Comparison of ENCODE assay signal across 19 cellular contexts in genomic region chr17:8480011-8480976, GRCh38. TPM values are rescaled to one million over a fixed set of nuclear protein-coding genes. Genes with fewer than 3 reads are reported as not detected.
DNase-seq lines count a peak whose midpoint lies in the region; ATAC-seq and TF ChIP-seq lines count a peak whose summit lies in the region.
"Had no signal": no experiment of that assay in that cellular context is flagged by ENCODE, and none has a peak within 500 bp of the region (broad histone marks: within the 10 kb centered on the region; RNA-seq: fewer than 3 reads in every experiment).

No MANE protein-coding gene starts in this region.

- no peak for TF ChIP-seq CTCF in left ventricle myocardium inferior (IDR thresholded peaks at IDR 0.05; ENCODE audit: borderline replicate concordance)

- H3K4me1 ChIP-seq in left ventricle myocardium inferior: peaks cover 11% of the 10 kb centered on the region
- H3K4me1 ChIP-seq: parathyroid adenoma had no signal

- H3K9me3 Mint-ChIP-seq in T-helper 2 cell treated with Interferon-gamma antibody and Interleukin-4, amounts not matched to agents 5 μg/mL and 100 μg/mL, for 36 hours: peaks cover 12% of the 10 kb centered on the region

- H3K9me3 ChIP-seq in left ventricle myocardium inferior (replicated peaks): peaks cover 7% of the 10 kb centered on the region

- no peaks in the 10 kb centered on the region for H3K4me1 Mint-ChIP-seq in T-helper 2 cell treated with Interferon-gamma antibody and Interleukin-4, amounts not matched to agents 5 μg/mL and 100 μg/mL, for 36 hours (ENCODE audit: low read depth)

- peaks cover 95% of the 10 kb centered on the region for H3K36me3 ChIP-seq in left ventricle myocardium inferior

- H3K27ac ChIP-seq in angular gyrus (ENCODE audit: low read depth, low read length): peak overlapping the region; percentile 72
- peak overlapping the region; percentile 66 for H3K27ac ChIP-seq in left ventricle myocardium inferior (replicated peaks)
- peak overlapping the region in 17 of 21 experiments; percentile 0 to 80 (median 50) for H3K27ac ChIP-seq in skin epidermis
- H3K27ac ChIP-seq: hepatocyte, parathyroid adenoma, VCaP had no signal

- no peaks in the 10 kb centered on the region for H3K27me3 ChIP-seq in left ventricle myocardium inferior (ENCODE audit: low read depth)
- H3K27me3 ChIP-seq: hepatocyte had no signal

- intact Hi-C loops in left ventricle myocardium inferior (cut with micrococcal nuclease): no loop called here

- H3K4me3 Mint-ChIP-seq in T-helper 2 cell treated with Interferon-gamma antibody and Interleukin-4, amounts not matched to agents 5 μg/mL and 100 μg/mL, for 36 hours: no peak overlapping the region

- no peaks in the 10 kb centered on the region for H3K27me3 Mint-ChIP-seq in T-helper 2 cell treated with Interferon-gamma antibody and Interleukin-4, amounts not matched to agents 5 μg/mL and 100 μg/mL, for 36 hours (ENCODE audit: low read depth)

- ATAC-seq in GM21390 (IDR thresholded peaks at IDR 0.05; ENCODE audit: unreplicated experiment): no peak

- DNase-seq in ELF-1 (ENCODE audit: low read depth, low spot score): peak; percentile 17
- no peak for DNase-seq in left ventricle myocardium inferior
- DNase-seq in SW 1271 (lab: John Stamatoyannopoulos, UW): no peak
- DNase-seq in NCI-H526 (lab: John Stamatoyannopoulos, UW): no peak
- DNase-seq in T-helper 2 cell treated with Interferon-gamma antibody and Interleukin-4, amounts not matched to agents 5 μg/mL and 100 μg/mL, for 36 hours (ENCODE audit: low spot score): no peak
- DNase-seq: activated CD8-positive, alpha-beta memory T cell treated with anti-CD3 and anti-CD28 coated beads for 24 hours; COR-L47; Kasumi-1; kidney; NCI-H1105 treated with DMSO at 0.1 percent for 48 hours; NCI-H2171; NCI-H774; stimulated activated naive CD4-positive, alpha-beta T cell treated with Interleukin-2 at 50 U/mL for 16 hours had no signal

- no peak overlapping the region for H3K27ac Mint-ChIP-seq in T-helper 2 cell treated with Interferon-gamma antibody and Interleukin-4, amounts not matched to agents 5 μg/mL and 100 μg/mL, for 36 hours

- H3K36me3 Mint-ChIP-seq in T-helper 2 cell treated with Interferon-gamma antibody and Interleukin-4, amounts not matched to agents 5 μg/mL and 100 μg/mL, for 36 hours (ENCODE audit: low read depth): peaks cover 52% of the 10 kb centered on the region

- H3K4me3 ChIP-seq in left ventricle myocardium inferior (no peak overlapping the region), skin epidermis (no peak overlapping the region)
- H3K4me3 ChIP-seq: hepatocyte had no signal

RNA-seq across cellular contexts. Expression of gene NDEL1, which starts 44.6 kb away (rescaled TPM):
- total RNA-seq in left ventricle myocardium inferior: 25.0 TPM
